1 cellular context compared by ENCODE assay signal in genomic region chr10:14773551-14774213, GRCh38.
TF ChIP-seq lines count a peak whose summit lies in the region.

No MANE protein-coding gene starts in this region.

TF ChIP-seq in liver, 16 proteins besides CTCF, POLR2A, EP300 and RAD21 (continued from another document):
- TF ChIP-seq, protein P1, sequence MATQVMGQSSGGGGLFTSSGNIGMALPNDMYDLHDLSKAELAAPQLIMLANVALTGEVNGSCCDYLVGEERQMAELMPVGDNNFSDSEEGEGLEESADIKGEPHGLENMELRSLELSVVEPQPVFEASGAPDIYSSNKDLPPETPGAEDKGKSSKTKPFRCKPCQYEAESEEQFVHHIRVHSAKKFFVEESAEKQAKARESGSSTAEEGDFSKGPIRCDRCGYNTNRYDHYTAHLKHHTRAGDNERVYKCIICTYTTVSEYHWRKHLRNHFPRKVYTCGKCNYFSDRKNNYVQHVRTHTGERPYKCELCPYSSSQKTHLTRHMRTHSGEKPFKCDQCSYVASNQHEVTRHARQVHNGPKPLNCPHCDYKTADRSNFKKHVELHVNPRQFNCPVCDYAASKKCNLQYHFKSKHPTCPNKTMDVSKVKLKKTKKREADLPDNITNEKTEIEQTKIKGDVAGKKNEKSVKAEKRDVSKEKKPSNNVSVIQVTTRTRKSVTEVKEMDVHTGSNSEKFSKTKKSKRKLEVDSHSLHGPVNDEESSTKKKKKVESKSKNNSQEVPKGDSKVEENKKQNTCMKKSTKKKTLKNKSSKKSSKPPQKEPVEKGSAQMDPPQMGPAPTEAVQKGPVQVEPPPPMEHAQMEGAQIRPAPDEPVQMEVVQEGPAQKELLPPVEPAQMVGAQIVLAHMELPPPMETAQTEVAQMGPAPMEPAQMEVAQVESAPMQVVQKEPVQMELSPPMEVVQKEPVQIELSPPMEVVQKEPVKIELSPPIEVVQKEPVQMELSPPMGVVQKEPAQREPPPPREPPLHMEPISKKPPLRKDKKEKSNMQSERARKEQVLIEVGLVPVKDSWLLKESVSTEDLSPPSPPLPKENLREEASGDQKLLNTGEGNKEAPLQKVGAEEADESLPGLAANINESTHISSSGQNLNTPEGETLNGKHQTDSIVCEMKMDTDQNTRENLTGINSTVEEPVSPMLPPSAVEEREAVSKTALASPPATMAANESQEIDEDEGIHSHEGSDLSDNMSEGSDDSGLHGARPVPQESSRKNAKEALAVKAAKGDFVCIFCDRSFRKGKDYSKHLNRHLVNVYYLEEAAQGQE (IDR thresholded peaks at IDR 0.05), result no peak
- TF ChIP-seq EGR1 (IDR thresholded peaks at IDR 0.05; ENCODE audit: low read depth in 2 of 2), result no peak
- TF ChIP-seq, protein P2, sequence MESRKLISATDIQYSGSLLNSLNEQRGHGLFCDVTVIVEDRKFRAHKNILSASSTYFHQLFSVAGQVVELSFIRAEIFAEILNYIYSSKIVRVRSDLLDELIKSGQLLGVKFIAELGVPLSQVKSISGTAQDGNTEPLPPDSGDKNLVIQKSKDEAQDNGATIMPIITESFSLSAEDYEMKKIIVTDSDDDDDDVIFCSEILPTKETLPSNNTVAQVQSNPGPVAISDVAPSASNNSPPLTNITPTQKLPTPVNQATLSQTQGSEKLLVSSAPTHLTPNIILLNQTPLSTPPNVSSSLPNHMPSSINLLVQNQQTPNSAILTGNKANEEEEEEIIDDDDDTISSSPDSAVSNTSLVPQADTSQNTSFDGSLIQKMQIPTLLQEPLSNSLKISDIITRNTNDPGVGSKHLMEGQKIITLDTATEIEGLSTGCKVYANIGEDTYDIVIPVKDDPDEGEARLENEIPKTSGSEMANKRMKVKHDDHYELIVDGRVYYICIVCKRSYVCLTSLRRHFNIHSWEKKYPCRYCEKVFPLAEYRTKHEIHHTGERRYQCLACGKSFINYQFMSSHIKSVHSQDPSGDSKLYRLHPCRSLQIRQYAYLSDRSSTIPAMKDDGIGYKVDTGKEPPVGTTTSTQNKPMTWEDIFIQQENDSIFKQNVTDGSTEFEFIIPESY (IDR thresholded peaks at IDR 0.05), result no peak
- no peak for TF ChIP-seq HNF4A (conservative IDR thresholded peaks at IDR 0.05)
- TF ChIP-seq YY1 (IDR thresholded peaks at IDR 0.05), result no peak
- no peak for TF ChIP-seq NR2F2 (IDR thresholded peaks at IDR 0.05)
TF ChIP-seq in liver: peak in this region for 0.
